In genomic region chr14:35879654-35880249, GRCh38 we compare ENCODE assay signal across 8 cellular contexts. TPM values are rescaled to one million over a fixed set of nuclear protein-coding genes. Genes with fewer than 3 reads are reported as not detected.
DNase-seq lines count a peak whose midpoint lies in the region; ATAC-seq lines count a peak whose summit lies in the region.

No MANE protein-coding gene starts in this region.

- H3K27me3 Mint-ChIP-seq in activated T-cell treated with anti-CD3 and anti-CD28 coated beads, Interleukin-2, amount 50 U/mL, for 24 hours = no peaks in the 10 kb centered on the region

- DNase-seq in CD1c-positive myeloid dendritic cell (ENCODE audit: extremely low spot score) (peak; percentile 20), OCI-M1 (lab: John Stamatoyannopoulos, UW) (peak; percentile 31), foreskin melanocyte (peak; percentile 20), activated gamma-delta T cell treated with Interleukin-2 at 50 U/mL for 16 hours (no peak), aorta (no peak), NK-92 (lab: John Stamatoyannopoulos, UW; ENCODE audit: unreplicated experiment) (no peak)
- DNase-seq in activated T-cell treated with anti-CD3 and anti-CD28 coated beads, Interleukin-2, amount 50 U/mL, for 24 hours = no peak

- no peaks in the 10 kb centered on the region for H3K4me1 ChIP-seq in aorta (ENCODE audit: control insufficient read depth in 1 of 2, insufficient read depth in 2 of 2, low read length in 2 of 2)

- intact Hi-C loops in aorta (cut with DNase I) = loop anchor here in 1 of 2 donors (10.0 kb wide), 1 partner anchor 495 kb away; no protein-coding TSS in a partner anchor

- no peak overlapping the region for H3K4me3 ChIP-seq in aorta (ENCODE audit: low read length in 2 of 2)

- no peaks in the 10 kb centered on the region for H3K27me3 ChIP-seq in aorta (ENCODE audit: control insufficient read depth in 1 of 2, insufficient read depth in 2 of 2, low read length in 1 of 2)

- H3K4me1 Mint-ChIP-seq in activated T-cell treated with anti-CD3 and anti-CD28 coated beads, Interleukin-2, amount 50 U/mL, for 24 hours (ENCODE audit: low read depth) = no peaks in the 10 kb centered on the region

- peak; percentile 50 for ATAC-seq in GM21825 (IDR thresholded peaks at IDR 0.05; ENCODE audit: unreplicated experiment)
- ATAC-seq in aorta (ENCODE audit: low FRiP score) = no peak

- H3K9me3 Mint-ChIP-seq in activated T-cell treated with anti-CD3 and anti-CD28 coated beads, Interleukin-2, amount 50 U/mL, for 24 hours = no peaks in the 10 kb centered on the region

- no peak overlapping the region for H3K4me3 Mint-ChIP-seq in activated T-cell treated with anti-CD3 and anti-CD28 coated beads, Interleukin-2, amount 50 U/mL, for 24 hours

- no peak overlapping the region for H3K27ac ChIP-seq in aorta (ENCODE audit: low read depth in 1 of 2, low read length in 2 of 2)

- H3K36me3 Mint-ChIP-seq in activated T-cell treated with anti-CD3 and anti-CD28 coated beads, Interleukin-2, amount 50 U/mL, for 24 hours (ENCODE audit: low read depth) = no peaks in the 10 kb centered on the region

- H3K9me3 ChIP-seq in aorta (ENCODE audit: control insufficient read depth, low read length) = no peaks in the 10 kb centered on the region

- H3K36me3 ChIP-seq in aorta (ENCODE audit: control insufficient read depth in 1 of 2, insufficient read depth in 2 of 2, low read length in 1 of 2) = no peaks in the 10 kb centered on the region

- no peak overlapping the region for H3K27ac Mint-ChIP-seq in activated T-cell treated with anti-CD3 and anti-CD28 coated beads, Interleukin-2, amount 50 U/mL, for 24 hours

- WGBS in aorta, 2 donors = 70 to 83% methylated on average over 1 of the region's 1 CpG

RNA-seq across cellular contexts. Expression of gene BRMS1L, which starts 53.6 kb away (rescaled TPM):
- 10 to 100 TPM; 13.4 to 14.9 TPM for total RNA-seq in aorta
- 10 to 100 TPM in 1 of 2 donors, 1 to 10 TPM in 1; 9.6 to 20.9 TPM for polyA plus RNA-seq in aorta

Comparison
In these comparisons a context has a peak if more than half of its experiments do, and no peak if none do; other contexts are left out.
1. DNase-seq: peak in CD1c-positive myeloid dendritic cell (single experiment), OCI-M1 (single experiment) and foreskin melanocyte (single experiment); none in activated T-cell treated with anti-CD3 and anti-CD28 coated beads, Interleukin-2, amount 50 U/mL, for 24 hours (single experiment), activated gamma-delta T cell treated with Interleukin-2 at 50 U/mL for 16 hours (single experiment), aorta (0 of 2) and NK-92 (single experiment).